ENCODE assay signal across 8 cellular contexts in the genomic region with DNA sequence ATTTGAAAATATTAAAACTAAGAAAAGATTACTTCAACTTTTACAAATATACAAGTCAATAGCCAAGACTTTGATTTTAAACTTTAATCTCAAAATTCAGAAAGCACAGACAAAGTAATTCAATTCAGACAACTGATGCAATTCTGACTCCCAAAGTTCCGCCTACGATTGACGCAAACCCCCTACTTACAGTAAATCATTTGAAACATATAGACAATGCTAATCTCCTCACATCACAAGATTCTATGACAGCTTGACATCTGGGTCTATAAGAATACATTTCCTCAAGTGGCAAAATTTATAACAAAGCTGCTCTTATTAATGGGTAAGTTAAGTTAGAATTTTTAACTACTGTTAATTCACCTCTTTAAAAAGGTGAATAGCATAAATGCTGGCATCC.
"Had no signal": no experiment of that assay in that cellular context is flagged by ENCODE, and none has a peak within 500 bp of the region (broad histone marks: within the 10 kb centered on the region; RNA-seq: fewer than 3 reads in every experiment).

No MANE protein-coding gene starts in this region.

- H3K27ac Mint-ChIP-seq: HFFc6 had no signal

- H3K36me3 ChIP-seq: HAP-1 had no signal

- H3K9me3 ChIP-seq: HAP-1 had no signal

- ATAC-seq: HCT116, K562 had no signal

- H3K27ac ChIP-seq: GM23248 had no signal

- H3K4me3 Mint-ChIP-seq: HFFc6 had no signal

- H3K9ac ChIP-seq: GM23248 had no signal

- H3K4me3 ChIP-seq: GM23248, HAP-1, K562 had no signal

- H3K9me3 Mint-ChIP-seq: HFFc6 had no signal

- H2AFZ ChIP-seq: GM23248 had no signal

- DNase-seq: GM23248, GOT3, H7, HFFc6, IMR-90 had no signal
